Comparison of ENCODE assay signal across 22 cellular contexts in the genomic region with DNA sequence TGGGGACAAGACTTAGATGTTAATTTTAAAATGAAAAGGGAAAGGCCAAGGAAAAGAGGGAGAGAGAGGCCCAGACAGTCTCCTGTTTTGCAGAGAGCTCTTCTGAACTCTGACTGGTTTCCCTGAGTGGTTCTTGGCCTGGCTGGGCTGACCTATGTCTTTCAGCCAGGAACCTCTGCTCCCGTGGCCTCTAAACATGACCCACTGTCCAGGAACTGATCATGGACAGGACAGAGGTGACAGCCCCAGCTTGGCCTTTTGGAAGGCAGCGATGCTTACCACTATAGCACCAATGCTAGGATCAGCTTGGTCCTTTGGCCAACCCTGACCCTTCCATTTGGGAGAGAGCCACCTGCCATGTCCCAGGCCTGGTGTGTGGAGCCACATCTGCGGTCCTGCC. TPM values are rescaled to one million over a fixed set of nuclear protein-coding genes. Genes with fewer than 3 reads are reported as not detected.
DNase-seq lines count a peak whose midpoint lies in the region; ATAC-seq, FAIRE-seq and TF ChIP-seq lines count a peak whose summit lies in the region.
"Had no signal": no experiment of that assay in that cellular context is flagged by ENCODE, and none has a peak within 500 bp of the region (broad histone marks: within the 10 kb centered on the region; RNA-seq: fewer than 3 reads in every experiment).

No MANE protein-coding gene starts in this region.

- no peaks in the 10 kb centered on the region for H3K36me3 Mint-ChIP-seq in activated naive CD4-positive, alpha-beta T cell treated with anti-CD3 and anti-CD28 coated beads, Interleukin-2, amount 10 ng/mL, durations not matched to agents 7 days and 5 days
- H3K36me3 Mint-ChIP-seq in activated naive CD4-positive, alpha-beta T cell treated with anti-CD3 and anti-CD28 coated beads for 36 hours (ENCODE audit: low read depth) = no peaks in the 10 kb centered on the region
- H3K36me3 Mint-ChIP-seq: CD14-positive monocyte; CD8-positive, alpha-beta T cell had no signal

- H3K27me3 ChIP-seq in right lobe of liver (no peaks in the 10 kb centered on the region), tibial artery (no peaks in the 10 kb centered on the region), small intestine (ENCODE audit: control insufficient read depth in 2 of 2, insufficient read depth in 2 of 2, low read length in 2 of 2) (no peaks in the 10 kb centered on the region)

- CTCF ChIA-PET in activated naive CD4-positive, alpha-beta T cell treated with anti-CD3 and anti-CD28 coated beads, Interleukin-2, amount 10 ng/mL, durations not matched to agents 7 days and 5 days (lab: Charles Lee) = no interaction called here
- CTCF ChIA-PET in activated naive CD4-positive, alpha-beta T cell treated with anti-CD3 and anti-CD28 coated beads for 36 hours (lab: Charles Lee) = no interaction called here

- no CpG with 5 or more reads among the region's 3 CpGs for whole genome bisulfite sequencing in right lobe of liver (ENCODE audit: insufficient coverage, low coverage, low lambda C conversion rate, missing lambda C conversion rate)
- WGBS in small intestine, 3 donors = 87 to 91% (median 91%) methylated on average over 3 of the region's 3 CpGs

- TF ChIP-seq POLR2A in right lobe of liver (IDR thresholded peaks at IDR 0.05) = no peak

- peak overlapping the region; percentile 84 for H3K27ac ChIP-seq in cingulate gyrus (ENCODE audit: low read depth, low read length)
- H3K27ac ChIP-seq in right lobe of liver = no peak overlapping the region
- peak overlapping the region; percentile 90 for H3K27ac ChIP-seq in tibial artery
- H3K27ac ChIP-seq in small intestine (ENCODE audit: low read depth in 1 of 2, low read length in 1 of 2) = no peak overlapping the region
- H3K27ac ChIP-seq: 22Rv1 had no signal

- no peak for FAIRE-seq in small intestine (lab: Jason Lieb, UNC)
- FAIRE-seq: D721Med, G401.6, GM12891, GM19239 had no signal

- intact Hi-C loops in activated naive CD4-positive, alpha-beta T cell treated with anti-CD3 and anti-CD28 coated beads for 36 hours (cut with micrococcal nuclease) = no loop called here
- intact Hi-C loops in right lobe of liver (cut with DNase I) = no loop called here
- intact Hi-C loops in tibial artery (cut with DNase I; ENCODE audit: low total_unique reads) = loop anchor here (5.0 kb wide), 1 partner anchor 52 kb away; no protein-coding TSS in a partner anchor

- H3K27me3 Mint-ChIP-seq in activated naive CD4-positive, alpha-beta T cell treated with anti-CD3 and anti-CD28 coated beads, Interleukin-2, amount 10 ng/mL, durations not matched to agents 7 days and 5 days = no peaks in the 10 kb centered on the region
- H3K27me3 Mint-ChIP-seq in activated naive CD4-positive, alpha-beta T cell treated with anti-CD3 and anti-CD28 coated beads for 36 hours (ENCODE audit: low read depth) = no peaks in the 10 kb centered on the region

- H3K36me3 ChIP-seq in right lobe of liver (no peaks in the 10 kb centered on the region), tibial artery (no peaks in the 10 kb centered on the region), small intestine (ENCODE audit: control insufficient read depth in 2 of 2, insufficient read depth in 2 of 2, low read length in 2 of 2) (no peaks in the 10 kb centered on the region)

- no peaks in the 10 kb centered on the region for H3K9me3 Mint-ChIP-seq in activated naive CD4-positive, alpha-beta T cell treated with anti-CD3 and anti-CD28 coated beads, Interleukin-2, amount 10 ng/mL, durations not matched to agents 7 days and 5 days
- H3K9me3 Mint-ChIP-seq in activated naive CD4-positive, alpha-beta T cell treated with anti-CD3 and anti-CD28 coated beads for 36 hours = no peaks in the 10 kb centered on the region
- H3K9me3 Mint-ChIP-seq: CD14-positive monocyte; CD8-positive, alpha-beta T cell; H9 had no signal

- H3K27ac Mint-ChIP-seq in activated naive CD4-positive, alpha-beta T cell treated with anti-CD3 and anti-CD28 coated beads, Interleukin-2, amount 10 ng/mL, durations not matched to agents 7 days and 5 days = peak overlapping the region; percentile 49
- H3K27ac Mint-ChIP-seq in activated naive CD4-positive, alpha-beta T cell treated with anti-CD3 and anti-CD28 coated beads for 36 hours = no peak overlapping the region
- H3K27ac Mint-ChIP-seq: CD14-positive monocyte; CD8-positive, alpha-beta T cell; H9 had no signal

- H3K4me3 ChIP-seq in right lobe of liver (no peak overlapping the region), tibial artery (no peak overlapping the region), small intestine (ENCODE audit: low read depth in 1 of 2, low read length in 2 of 2) (no peak overlapping the region)

- H3K9me3 ChIP-seq in right lobe of liver (no peaks in the 10 kb centered on the region), tibial artery (no peaks in the 10 kb centered on the region), small intestine (ENCODE audit: control insufficient read depth, low read depth) (no peaks in the 10 kb centered on the region)

- peaks cover 0 to 19% (median 6%) of the 10 kb centered on the region in 4 donors for H3K4me1 ChIP-seq in right lobe of liver
- H3K4me1 ChIP-seq in tibial artery = peaks cover 6 to 100% (median 92%) of the 10 kb centered on the region in 4 donors
- H3K4me1 ChIP-seq in small intestine (ENCODE audit: control insufficient read depth in 2 of 2, insufficient read depth in 1 of 2, low read depth in 1 of 2, low read length in 1 of 2) = peaks cover 0 to 2% of the 10 kb centered on the region in 2 donors

- peak; percentile 47 to 84 (median 55) for ATAC-seq in right lobe of liver
- ATAC-seq: CD8-positive, alpha-beta T cell had no signal

- H3K4me1 Mint-ChIP-seq in activated naive CD4-positive, alpha-beta T cell treated with anti-CD3 and anti-CD28 coated beads, Interleukin-2, amount 10 ng/mL, durations not matched to agents 7 days and 5 days = no peaks in the 10 kb centered on the region
- no peaks in the 10 kb centered on the region for H3K4me1 Mint-ChIP-seq in activated naive CD4-positive, alpha-beta T cell treated with anti-CD3 and anti-CD28 coated beads for 36 hours (ENCODE audit: low read depth)
- H3K4me1 Mint-ChIP-seq: CD14-positive monocyte had no signal

- no peak for DNase-seq in activated naive CD4-positive, alpha-beta T cell treated with anti-CD3 and anti-CD28 coated beads, Interleukin-2, amount 10 ng/mL, durations not matched to agents 7 days and 5 days
- no peak for DNase-seq in activated naive CD4-positive, alpha-beta T cell treated with anti-CD3 and anti-CD28 coated beads for 36 hours
- DNase-seq in right lobe of liver (peak in 1 of 3 donors; percentile 63), tibial artery (no peak), small intestine (no peak), NCI-H2227 (lab: John Stamatoyannopoulos, UW; ENCODE audit: unreplicated experiment) (no peak)
- no peak for DNase-seq in activated CD8-positive, alpha-beta memory T cell treated with anti-CD3 and anti-CD28 coated beads for 24 hours
- DNase-seq: CD8-positive, alpha-beta T cell; COR-L47; DMS153; DMS79 treated with DMSO at 0.1 percent for 48 hours; EL; GOT3; H9 had no signal

- no peak overlapping the region for H3K4me3 Mint-ChIP-seq in activated naive CD4-positive, alpha-beta T cell treated with anti-CD3 and anti-CD28 coated beads, Interleukin-2, amount 10 ng/mL, durations not matched to agents 7 days and 5 days
- H3K4me3 Mint-ChIP-seq in activated naive CD4-positive, alpha-beta T cell treated with anti-CD3 and anti-CD28 coated beads for 36 hours = no peak overlapping the region
- H3K4me3 Mint-ChIP-seq: CD14-positive monocyte; CD8-positive, alpha-beta T cell; H9 had no signal

- TF ChIP-seq CTCF in right lobe of liver (IDR thresholded peaks at IDR 0.05) (no peak), tibial artery (IDR thresholded peaks at IDR 0.05) (no peak)

RNA-seq across cellular contexts. Expression of gene PRDM16, which starts 55.2 kb away (rescaled TPM):
- under 1 TPM; 0.05 to 0.20 TPM for total RNA-seq in activated naive CD4-positive, alpha-beta T cell treated with anti-CD3 and anti-CD28 coated beads for 36 hours
- under 1 TPM; 0.06 to 0.75 (median 0.28) TPM for total RNA-seq in right lobe of liver
- 10 to 100 TPM in 1 of 3 donors, 1 to 10 TPM in 2; 5.4 to 11.4 (median 6.0) TPM for polyA plus RNA-seq in small intestine
- total RNA-seq: CD8-positive, alpha-beta T cell; HT-29 had no signal
- polyA plus RNA-seq: CD14-positive monocyte had no signal

Comparison
In these comparisons a context has a peak if more than half of its experiments do, and no peak if none do; other contexts are left out.
1. H3K27ac ChIP-seq: peak in cingulate gyrus (single experiment) and tibial artery (2 of 2); none in right lobe of liver (0 of 3) and small intestine (0 of 2).